21 cellular contexts compared by ENCODE assay signal in the genomic region with DNA sequence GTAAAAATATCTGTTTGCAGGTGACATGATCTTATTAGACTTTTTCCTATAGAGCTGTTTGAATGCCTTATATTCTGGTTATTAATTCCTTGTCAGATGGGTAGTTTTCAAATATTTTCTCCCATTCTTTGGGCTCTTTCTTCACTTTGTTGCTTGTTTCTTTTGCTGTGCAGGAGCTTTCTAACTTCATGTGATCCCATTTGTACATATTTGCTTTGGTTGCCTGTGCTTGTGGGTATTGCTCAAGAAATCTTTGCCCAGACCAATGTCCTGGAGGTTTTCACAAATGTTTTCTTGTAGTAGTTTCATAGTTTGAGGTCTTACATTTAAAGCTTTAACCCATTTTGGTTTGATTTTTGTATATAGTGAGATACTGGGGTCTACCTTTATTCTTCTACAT.
"Had no signal": no experiment of that assay in that cellular context is flagged by ENCODE, and none has a peak within 500 bp of the region (broad histone marks: within the 10 kb centered on the region; RNA-seq: fewer than 3 reads in every experiment).

No MANE protein-coding gene starts in this region.

- H3K27me3 ChIP-seq: SJSA1 had no signal

- H3K4me1 ChIP-seq: SJSA1 had no signal

- ATAC-seq: K562 had no signal

- H3K36me3 ChIP-seq: SJSA1 had no signal

- H3K9me3 ChIP-seq: SJSA1 had no signal

- H3K4me3 ChIP-seq: K562, SJSA1, SK-N-MC had no signal

- FAIRE-seq: K562 had no signal

- H3K27ac ChIP-seq: SJSA1, SK-N-MC had no signal

- H3K9ac ChIP-seq: KMS-11 had no signal

- DNase-seq: Kasumi-1, MM.1S, NCI-H1092 treated with DMSO at 0.1 percent for 48 hours, NCI-H1436, NCI-H187, NCI-H2029, NCI-H2081 treated with DMSO at 0.1 percent for 48 hours, NCI-H2171, NCI-H226, NCI-H446, NCI-H510A, NCI-H524 treated with DMSO at 0.1 percent for 48 hours, NCI-H69, NCI-H774, Right ventricle myocardium superior, RPMI8226, SIG-M5 had no signal
